ENCODE assay signal across 20 cellular contexts in the genomic region with DNA sequence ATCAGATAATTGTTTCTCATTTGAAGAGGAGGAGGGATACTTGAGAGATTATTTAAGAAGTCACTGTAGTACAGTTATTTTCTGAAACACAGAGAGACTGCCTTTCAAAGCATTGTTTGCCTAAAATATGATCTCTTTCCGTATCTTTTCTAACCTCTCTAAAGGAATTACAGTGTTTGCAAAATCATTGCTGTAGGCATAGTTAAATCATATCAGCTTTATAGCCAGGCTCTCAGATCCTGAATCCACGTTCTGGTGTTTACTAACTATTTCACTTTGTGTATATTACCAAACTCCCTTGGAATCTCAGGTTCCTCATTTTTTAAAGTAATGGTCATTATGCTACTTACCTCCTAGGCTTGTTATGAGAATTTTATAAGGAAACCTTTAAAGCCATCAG.
A peak's percentile ranks its signal among the peaks of the same experiment; 100 is the strongest.
DNase-seq lines count a peak whose midpoint lies in the region; ATAC-seq, FAIRE-seq and TF ChIP-seq lines count a peak whose summit lies in the region.
"Had no signal": no experiment of that assay in that cellular context is flagged by ENCODE, and none has a peak within 500 bp of the region (broad histone marks: within the 10 kb centered on the region; RNA-seq: fewer than 3 reads in every experiment).

No MANE protein-coding gene starts in this region.

- TF ChIP-seq CTCF in A549 (IDR thresholded peaks at IDR 0.05) (no peak), PC-3 (conservative IDR thresholded peaks at IDR 0.05; ENCODE audit: low read depth, low read length) (no peak), epithelial cell of esophagus (IDR thresholded peaks at IDR 0.05; ENCODE audit: insufficient read depth, low read depth, low read length, missing control alignments) (no peak), GM20000 (IDR thresholded peaks at IDR 0.05; ENCODE audit: extremely low read depth, missing control alignments) (no peak), mucosa of descending colon (IDR thresholded peaks at IDR 0.05) (no peak)

- H3K9me3 ChIP-seq in A549 = no peaks in the 10 kb centered on the region
- no peaks in the 10 kb centered on the region for H3K9me3 ChIP-seq in PC-3 (ENCODE audit: low read length)
- peaks cover 12% of the 10 kb centered on the region for H3K9me3 ChIP-seq in mucosa of descending colon
- H3K9me3 ChIP-seq: Caco-2 had no signal

- H3K4me2 ChIP-seq in A549 = peak overlapping the region; percentile 58
- no peak overlapping the region for H3K4me2 ChIP-seq in PC-3 (ENCODE audit: low read length)

- H3K4me3 ChIP-seq in A549 (no peak overlapping the region), PC-3 (ENCODE audit: low read length) (no peak overlapping the region), epithelial cell of esophagus (ENCODE audit: low read length) (no peak overlapping the region), mucosa of descending colon (no peak overlapping the region)

- H3K27ac ChIP-seq in A549 = peak overlapping the region in 1 of 2 experiments; percentile 36; a peak in 1 of 6 replicates
- no peak overlapping the region for H3K27ac ChIP-seq in PC-3 (ENCODE audit: low read length)

- peaks cover 7% of the 10 kb centered on the region; the same call in 1 of the 3 replicates for H3K4me1 ChIP-seq in A549
- no peaks in the 10 kb centered on the region for H3K4me1 ChIP-seq in PC-3 (ENCODE audit: insufficient read depth, low read length)
- no peaks in the 10 kb centered on the region for H3K4me1 ChIP-seq in mucosa of descending colon (ENCODE audit: low read depth)
- H3K4me1 ChIP-seq: Caco-2 had no signal

- H4K20me1 ChIP-seq in PC-3 (ENCODE audit: low read length) = no peaks in the 10 kb centered on the region

- no peaks in the 10 kb centered on the region for H3F3A ChIP-seq in PC-3 (ENCODE audit: low read length, unreplicated experiment)

- TF ChIP-seq EP300 in A549 (IDR thresholded peaks at IDR 0.05) = no peak; a peak in 1 of 5 replicates

- no TSS peak for BruUV-seq in PC-3 (replicated peaks; lab: Mats Ljungman, UMichigan)

- no peaks in the 10 kb centered on the region for H3K79me2 ChIP-seq in PC-3 (ENCODE audit: low read length)

- no peak for ATAC-seq in A549
- ATAC-seq in PC-3 = peak; percentile 76
- ATAC-seq in GM21447 (IDR thresholded peaks at IDR 0.05; ENCODE audit: unreplicated experiment) = no peak
- ATAC-seq in GM18519 (IDR thresholded peaks at IDR 0.05; ENCODE audit: low FRiP score, unreplicated experiment) = no peak
- ATAC-seq in mucosa of descending colon = no peak
- ATAC-seq: HepG2, Right ventricle myocardium inferior had no signal

- no peak for FAIRE-seq in A549 (lab: Jason Lieb, UNC)
- FAIRE-seq: G401.6, H1, HepG2 had no signal

- H2AFZ ChIP-seq in PC-3 (ENCODE audit: low read length) = peak overlapping the region; percentile 31

- TF ChIP-seq POLR2A in A549 (IDR thresholded peaks at IDR 0.05; ENCODE audit: low read length) = no peak

- no peak for TF ChIP-seq RAD21 in A549 (conservative IDR thresholded peaks at IDR 0.05 in 1 of 2, IDR thresholded peaks at IDR 0.05 in 1 of 2)

- H3K36me3 ChIP-seq in PC-3 (ENCODE audit: low read depth, low read length) (no peaks in the 10 kb centered on the region), mucosa of descending colon (ENCODE audit: low read depth) (no peaks in the 10 kb centered on the region)

- H3K9me2 ChIP-seq in PC-3 (replicated peaks; ENCODE audit: low read length) = no peaks in the 10 kb centered on the region

- intact Hi-C loops in PC-3 (cut with micrococcal nuclease) (no loop called here), mucosa of descending colon (cut with DNase I, micrococcal nuclease) (no loop called here)

- DNase-seq in A549 (ENCODE audit: low read depth in 1 of 2, low spot score in 1 of 2) = peak in 1 of 2 experiments; percentile 29
- DNase-seq in MV-4-11 (lab: John Stamatoyannopoulos, UW) = peak; percentile 17
- peak; percentile 3 for DNase-seq in PC-3
- peak; percentile 2 for DNase-seq in epithelial cell of esophagus (ENCODE audit: low read depth)
- DNase-seq in GM20000 (ENCODE audit: low spot score) = no peak
- no peak for DNase-seq in mucosa of descending colon
- DNase-seq: Caco-2; CD4-positive, alpha-beta T cell; KBM-7; NCI-H1105; NCI-H187; NCI-H2107; NCI-H345; NCI-H524 treated with DMSO at 0.1 percent for 48 hours had no signal

- POLR2A ChIA-PET in A549 (lab: Yijun Ruan, JAX) (no interaction called here), PC-3 (lab: Charles Lee; ENCODE audit: unreplicated experiment) (no interaction called here)

- CTCF ChIA-PET in A549 (lab: Yijun Ruan, JAX) = no interaction called here
- CTCF ChIA-PET in PC-3 (lab: Charles Lee) = no interaction called here

- H3K9ac ChIP-seq in PC-3 (ENCODE audit: low read length) = no peak overlapping the region

- no peaks in the 10 kb centered on the region for H3K27me3 ChIP-seq in PC-3 (ENCODE audit: low read length)

- WGBS in A549 (ENCODE audit: missing lambda C conversion rate) = 4% methylated on average over 2 of the region's 2 CpGs

TF ChIP-seq in A549, 52 proteins besides CTCF, POLR2A, EP300 and RAD21:
- TF ChIP-seq CEBPB (IDR thresholded peaks at IDR 0.05) (0 out of 4 replicates have a peak, but pooled peaks of 1 of the 2 experiments have one; percentile 23), TP53 (CRISPR knock-in tag; IDR thresholded peaks at IDR 0.05) (no peak)

Comparison
In these comparisons a context has a peak if more than half of its experiments do, and no peak if none do; other contexts are left out.
1. DNase-seq: peak in MV-4-11 (single experiment), PC-3 (single experiment) and epithelial cell of esophagus (single experiment); none in GM20000 (single experiment) and mucosa of descending colon (0 of 3).